1 cellular context compared by ENCODE assay signal in genomic region chr2:45418532-45418931, GRCh38.
TF ChIP-seq lines count a peak whose summit lies in the region.

No MANE protein-coding gene starts in this region.

TF ChIP-seq in GM23338, 12 proteins besides CTCF, POLR2A, EP300 and RAD21 (continued from another document):
- TF ChIP-seq CREB1 (CRISPR knock-in tag; IDR thresholded peaks at IDR 0.05; ENCODE audit: low read depth) (no peak), POLR2AphosphoS5 (IDR thresholded peaks at IDR 0.05; ENCODE audit: low read depth) (no peak), EZH2 (IDR thresholded peaks at IDR 0.05; ENCODE audit: low read depth, unreplicated experiment) (no peak), STAT1 (IDR thresholded peaks at IDR 0.05; ENCODE audit: unreplicated experiment) (no peak), ETS1 (IDR thresholded peaks at IDR 0.05) (no peak), ZNF331 (CRISPR knock-in tag; IDR thresholded peaks at IDR 0.05; ENCODE audit: low read depth) (no peak), ZNF114 (CRISPR knock-in tag; IDR thresholded peaks at IDR 0.05) (no peak), ZNF462 (CRISPR knock-in tag; IDR thresholded peaks at IDR 0.05) (no peak)
